8 cellular contexts compared by ENCODE assay signal in genomic region chr12:98974767-98975381, GRCh38.
"Had no signal": no experiment of that assay in that cellular context is flagged by ENCODE, and none has a peak within 500 bp of the region (broad histone marks: within the 10 kb centered on the region; RNA-seq: fewer than 3 reads in every experiment).

No MANE protein-coding gene starts in this region.

- DNase-seq: GDM1, GF-D8 had no signal

- H3K4me3 ChIP-seq: GM12878 had no signal

- ATAC-seq: GM12878 had no signal

- FAIRE-seq: G401.6, GM12878, GM12891, GM12892, GM18507, GM19239 had no signal
